Comparison of ENCODE assay signal across 10 cellular contexts in the genomic region with DNA sequence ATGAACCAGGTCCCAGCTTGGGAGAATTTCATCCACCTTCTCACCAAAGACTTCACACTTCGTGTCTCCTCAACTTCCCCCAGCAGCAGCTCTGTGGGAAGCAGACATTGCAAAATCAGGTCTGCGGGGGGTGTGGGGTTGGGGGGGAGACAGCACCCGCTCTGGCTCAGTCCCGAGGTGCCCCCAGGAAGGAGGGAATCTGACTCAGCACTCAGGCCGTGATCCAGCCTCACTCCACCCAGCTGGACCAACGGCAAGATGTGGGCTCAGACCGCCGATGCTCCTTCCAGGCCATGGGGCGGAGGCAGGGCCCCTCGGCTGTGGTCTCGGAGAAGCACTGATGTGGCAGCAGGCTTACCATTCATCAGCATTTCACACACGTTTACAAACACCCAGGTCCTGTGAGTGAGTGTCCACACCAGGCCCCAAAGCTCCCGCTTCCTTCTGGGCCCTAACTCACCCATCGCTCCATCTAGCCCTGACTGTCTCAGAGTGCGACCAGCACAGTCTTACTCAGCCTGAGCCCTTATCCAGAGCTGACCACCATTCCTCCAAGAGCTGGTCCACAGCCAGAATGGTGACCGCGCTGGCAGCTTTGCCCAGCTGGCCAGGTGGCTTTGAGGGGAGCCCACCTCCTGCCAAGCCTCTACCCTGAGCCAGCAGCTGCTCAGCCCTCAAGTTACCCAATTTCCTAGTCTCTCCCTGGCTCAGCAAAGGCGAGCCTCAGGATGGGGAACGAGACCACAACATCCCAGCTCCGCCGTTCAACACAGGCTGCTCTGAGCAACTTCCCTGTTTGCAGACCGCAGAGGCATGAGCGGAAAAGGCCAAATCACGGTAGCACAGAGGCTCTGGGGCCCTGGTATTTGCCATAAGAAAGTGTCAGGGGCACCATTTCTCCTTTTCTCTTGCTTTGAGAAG. TPM values are rescaled to one million over a fixed set of nuclear protein-coding genes. Genes with fewer than 3 reads are reported as not detected.
A peak's percentile ranks its signal among the peaks of the same experiment; 100 is the strongest.
DNase-seq lines count a peak whose midpoint lies in the region; ATAC-seq lines count a peak whose summit lies in the region.
"Had no signal": no experiment of that assay in that cellular context is flagged by ENCODE, and none has a peak within 500 bp of the region (broad histone marks: within the 10 kb centered on the region; RNA-seq: fewer than 3 reads in every experiment).

No MANE protein-coding gene starts in this region.

- H3K4me3 Mint-ChIP-seq in CD4-positive, CD25-positive, alpha-beta regulatory T cell: no peak overlapping the region

- H3K4me1 ChIP-seq in CD4-positive, CD25-positive, alpha-beta regulatory T cell (ENCODE audit: control insufficient read depth, insufficient read depth, low read length, poor library complexity, severe bottlenecking): no peaks in the 10 kb centered on the region

- H3K27ac ChIP-seq in CD4-positive, CD25-positive, alpha-beta regulatory T cell (ENCODE audit: insufficient read depth, low read length, poor library complexity, severe bottlenecking): no peak overlapping the region

- H3K27me3 Mint-ChIP-seq in CD4-positive, CD25-positive, alpha-beta regulatory T cell: peaks cover 4% of the 10 kb centered on the region

- H3K36me3 ChIP-seq in CD4-positive, CD25-positive, alpha-beta regulatory T cell (ENCODE audit: control insufficient read depth, insufficient read depth, low read length): no peaks in the 10 kb centered on the region

- peaks cover 0 to 3% (median 0%) of the 10 kb centered on the region in 4 donors for H3K4me1 Mint-ChIP-seq in CD4-positive, CD25-positive, alpha-beta regulatory T cell

- DNase-seq in CD4-positive, CD25-positive, alpha-beta regulatory T cell: no peak
- DNase-seq in SIG-M5 (lab: John Stamatoyannopoulos, UW): peak; percentile 98
- peak; percentile 47 for DNase-seq in fibroblast of the conjunctiva (ENCODE audit: low read depth)
- peak; percentile 29 for DNase-seq in occipital lobe (lab: John Stamatoyannopoulos, UW)
- DNase-seq in GM19238 (ENCODE audit: insufficient read length, low spot score): no peak
- no peak for DNase-seq in NCI-H1417 (lab: John Stamatoyannopoulos, UW)
- no peak for DNase-seq in activated T-cell treated with anti-CD3 and anti-CD28 coated beads, Interleukin-2, amount 50 U/mL, for 1 hour
- DNase-seq: NCI-H774 had no signal

- no peaks in the 10 kb centered on the region for H3K9me3 ChIP-seq in CD4-positive, CD25-positive, alpha-beta regulatory T cell (ENCODE audit: control insufficient read depth in 2 of 2, low read length in 2 of 2)

- H3K27ac Mint-ChIP-seq in CD4-positive, CD25-positive, alpha-beta regulatory T cell: no peak overlapping the region

- peak; percentile 21 to 27 for ATAC-seq in CD4-positive, CD25-positive, alpha-beta regulatory T cell (ENCODE audit: low read depth in 2 of 2)
- ATAC-seq in GM21515 (IDR thresholded peaks at IDR 0.05; ENCODE audit: unreplicated experiment): no peak

- peaks cover 0 to 2% (median 0%) of the 10 kb centered on the region in 7 donors for H3K9me3 Mint-ChIP-seq in CD4-positive, CD25-positive, alpha-beta regulatory T cell

- no peaks in the 10 kb centered on the region for H3K36me3 Mint-ChIP-seq in CD4-positive, CD25-positive, alpha-beta regulatory T cell

- H3K4me3 ChIP-seq in CD4-positive, CD25-positive, alpha-beta regulatory T cell (ENCODE audit: low read depth, low read length): no peak overlapping the region

- H3K27me3 ChIP-seq in CD4-positive, CD25-positive, alpha-beta regulatory T cell (ENCODE audit: control insufficient read depth, insufficient read depth, low read length): no peaks in the 10 kb centered on the region

RNA-seq across cellular contexts. Expression of a gene that starts 3.3 kb away (rescaled TPM):
- 0.42 TPM for total RNA-seq in CD4-positive, CD25-positive, alpha-beta regulatory T cell
- polyA plus RNA-seq in CD4-positive, CD25-positive, alpha-beta regulatory T cell: not detected
- 14.8 TPM for total RNA-seq in occipital lobe
- total RNA-seq: activated CD8-positive, alpha-beta memory T cell treated with anti-CD3 and anti-CD28 coated beads for 36 hours had no signal

RNA-seq across cellular contexts. Expression of a gene that starts 35.3 kb away (rescaled TPM):
- total RNA-seq in CD4-positive, CD25-positive, alpha-beta regulatory T cell: 3.7 TPM
- under 1 TPM in 1 of 4 donors, not detected in 3; 0.81 TPM for polyA plus RNA-seq in CD4-positive, CD25-positive, alpha-beta regulatory T cell
- total RNA-seq in occipital lobe: 33.5 TPM

RNA-seq across cellular contexts. Expression of a gene that starts 38.0 kb away (rescaled TPM):
- total RNA-seq in CD4-positive, CD25-positive, alpha-beta regulatory T cell: 4.5 TPM
- 10 to 100 TPM; 19.2 to 27.9 (median 23.0) TPM for polyA plus RNA-seq in CD4-positive, CD25-positive, alpha-beta regulatory T cell
- total RNA-seq in occipital lobe: 4.1 TPM

RNA-seq across cellular contexts. Expression of a gene that starts 43.0 kb away (rescaled TPM):
- 168 TPM for total RNA-seq in CD4-positive, CD25-positive, alpha-beta regulatory T cell
- 10 to 100 TPM; 12.6 to 17.4 (median 15.2) TPM for polyA plus RNA-seq in CD4-positive, CD25-positive, alpha-beta regulatory T cell
- 71.4 TPM for total RNA-seq in occipital lobe

RNA-seq across cellular contexts. Expression of a gene that starts 44.6 kb away (rescaled TPM):
- 3.9 TPM for total RNA-seq in CD4-positive, CD25-positive, alpha-beta regulatory T cell
- polyA plus RNA-seq in CD4-positive, CD25-positive, alpha-beta regulatory T cell: 1 to 10 TPM in 1 of 4 donors, under 1 TPM in 3; 0.38 to 1.1 (median 0.52) TPM
- not detected for total RNA-seq in occipital lobe

Comparison
In these comparisons a context has a peak if more than half of its experiments do, and no peak if none do; other contexts are left out.
1. DNase-seq: peak in SIG-M5 (single experiment), fibroblast of the conjunctiva (single experiment) and occipital lobe (single experiment); none in CD4-positive, CD25-positive, alpha-beta regulatory T cell (0 of 3), GM19238 (single experiment), NCI-H1417 (0 of 3) and activated T-cell treated with anti-CD3 and anti-CD28 coated beads, Interleukin-2, amount 50 U/mL, for 1 hour (single experiment).
2. RNA of a gene that starts 3.3 kb away (total RNA-seq): 14.8 TPM in occipital lobe (single experiment); 0.42 TPM in CD4-positive, CD25-positive, alpha-beta regulatory T cell (single experiment); every median in the first group is over 10 times any median in the second.